8 cellular contexts compared by ENCODE assay signal in genomic region chr2:88765154-88765948, GRCh38.
DNase-seq lines count a peak whose midpoint lies in the region; ATAC-seq, FAIRE-seq and TF ChIP-seq lines count a peak whose summit lies in the region.

No MANE protein-coding gene starts in this region.

- H3K9me3 ChIP-seq in IMR-90 (ENCODE audit: control insufficient read depth, insufficient read depth, low read length) (peaks cover 3% of the 10 kb centered on the region; the same call in 1 of the 2 replicates), esophagus squamous epithelium (peaks cover 0 to 8% (median 3%) of the 10 kb centered on the region in 3 donors), pancreas (no peaks in the 10 kb centered on the region)

- no peak overlapping the region for H4K5ac ChIP-seq in IMR-90 (ENCODE audit: low read depth, low read length)

- H3K18ac ChIP-seq in IMR-90 (ENCODE audit: low read depth, low read length): no peak overlapping the region

- H3K9me1 ChIP-seq in IMR-90 (ENCODE audit: insufficient read depth, low read length): no peaks in the 10 kb centered on the region

- H2BK20ac ChIP-seq in IMR-90 (ENCODE audit: low read depth, low read length): no peak overlapping the region

- no peak overlapping the region for H2AK5ac ChIP-seq in IMR-90 (ENCODE audit: low read depth, low read length)

- H3K36me3 ChIP-seq in IMR-90 (ENCODE audit: control insufficient read depth, insufficient read depth, low read length) (no peaks in the 10 kb centered on the region), esophagus squamous epithelium (no peaks in the 10 kb centered on the region), pancreas (no peaks in the 10 kb centered on the region)

- no peak overlapping the region for H2BK120ac ChIP-seq in IMR-90 (ENCODE audit: low read depth, low read length)

- no peak overlapping the region for H3K14ac ChIP-seq in IMR-90 (replicated peaks; ENCODE audit: low read depth, low read length)

- POLR2A ChIA-PET in IMR-90 (lab: Charles Lee; ENCODE audit: unreplicated experiment): no interaction called here

- H3K4me3 ChIP-seq in IMR-90 (ENCODE audit: insufficient read depth, low read depth, low read length) (no peak overlapping the region), esophagus squamous epithelium (peak overlapping the region; percentile 3 to 58 (median 16)), pancreas (peak overlapping the region in 2 of 4 donors; percentile 0 to 33)

- H2BK5ac ChIP-seq in IMR-90 (ENCODE audit: low read depth, low read length, poor library complexity, severe bottlenecking): no peak overlapping the region

- peak overlapping the region; percentile 78 for H2AFZ ChIP-seq in IMR-90 (replicated peaks; ENCODE audit: low read length, poor library complexity)

- H3K27ac ChIP-seq in IMR-90 (ENCODE audit: insufficient read depth, low read length) (no peak overlapping the region), esophagus squamous epithelium (peak overlapping the region in 1 of 4 donors; percentile 25), pancreas (no peak overlapping the region)

- H3K23ac ChIP-seq in IMR-90 (ENCODE audit: low read depth, low read length): no peak overlapping the region

- no peak overlapping the region for H4K8ac ChIP-seq in IMR-90 (ENCODE audit: low read depth in 2 of 2, low read length in 2 of 2)

- FAIRE-seq in GM12891 (lab: Jason Lieb, UNC): peak; percentile 95
- no peak for FAIRE-seq in pancreas (lab: Jason Lieb, UNC)

- intact Hi-C loops in IMR-90 (cut with micrococcal nuclease): no loop called here
- intact Hi-C loops in esophagus squamous epithelium (cut with DNase I): no loop called here
- intact Hi-C loops in pancreas (cut with DNase I): no loop called here

- 3% methylated on average over 29 of the region's 81 CpGs; no CpG with 5 or more reads in 1 of the 2 experiments for WGBS in IMR-90 (ENCODE audit: extremely low coverage in 2 of 2, insufficient read length in 1 of 2), 2 experiments
- 0 to 6% methylated on average over 2 to 4 of the region's 81 CpGs for WGBS in esophagus squamous epithelium, 2 donors
- 3 to 6% methylated on average over 63 to 81 of the region's 81 CpGs for WGBS in pancreas, 2 donors

- no peak for TF ChIP-seq RAD21 in IMR-90 (IDR thresholded peaks at IDR 0.05; ENCODE audit: low read length)

- H4K20me1 ChIP-seq in IMR-90 (ENCODE audit: insufficient read depth, low read length): no peaks in the 10 kb centered on the region

- TF ChIP-seq POLR2A in GM12891 (IDR thresholded peaks at IDR 0.05; ENCODE audit: low read depth, low read length) (no peak), IMR-90 (IDR thresholded peaks at IDR 0.05; ENCODE audit: low read depth, low read length) (no peak), esophagus squamous epithelium (IDR thresholded peaks at IDR 0.05) (peak in 1 of 4 donors; percentile 58)

- no TSS peak for BruUV-seq in IMR-90 (replicated peaks; lab: Mats Ljungman, UMichigan)

- H2AK9ac ChIP-seq in IMR-90 (replicated peaks; ENCODE audit: low read depth, low read length, poor library complexity): no peak overlapping the region

- H3K4ac ChIP-seq in IMR-90 (ENCODE audit: low read depth, low read length): no peak overlapping the region

- ATAC-seq in IMR-90 (ENCODE audit: low read depth) (peak; percentile 60), pancreas (peak; percentile 77 to 85 (median 84)), GM21717 (IDR thresholded peaks at IDR 0.05; ENCODE audit: unreplicated experiment) (no peak)

- no peaks in the 10 kb centered on the region for H3K79me1 ChIP-seq in IMR-90 (ENCODE audit: low read depth in 1 of 2, low read length in 2 of 2)

- dilution Hi-C loops in IMR-90 (cut with HindIII; ENCODE audit: low sequenced_read_pairs, unreplicated experiment): no loop called here

- no peak overlapping the region for H3K56ac ChIP-seq in IMR-90 (ENCODE audit: extremely low read depth, insufficient read depth, low read length)

- TF ChIP-seq CTCF in IMR-90 (conservative IDR thresholded peaks at IDR 0.05; ENCODE audit: low read depth, low read length) (no peak), esophagus squamous epithelium (IDR thresholded peaks at IDR 0.05) (no peak), pancreas (IDR thresholded peaks at IDR 0.05) (no peak)

- no peak overlapping the region for H2BK15ac ChIP-seq in IMR-90 (ENCODE audit: low read depth, low read length)

- H3K27me3 ChIP-seq in IMR-90 (ENCODE audit: control insufficient read depth, insufficient read depth, low read length) (peaks cover 12% of the 10 kb centered on the region; the same call in 1 of the 2 replicates), esophagus squamous epithelium (peaks cover 0 to 48% (median 3%) of the 10 kb centered on the region in 4 donors), pancreas (peaks cover 0 to 11% (median 2%) of the 10 kb centered on the region in 4 donors)

- no peak overlapping the region for H4K91ac ChIP-seq in IMR-90 (ENCODE audit: insufficient read depth, low read depth, low read length)

- H3K9ac ChIP-seq in IMR-90 (ENCODE audit: low read depth, low read length): no peak overlapping the region

- H3K4me1 ChIP-seq in IMR-90 (ENCODE audit: control insufficient read depth, insufficient read depth, low read length) (no peaks in the 10 kb centered on the region), esophagus squamous epithelium (peaks cover 9 to 16% (median 11%) of the 10 kb centered on the region in 3 donors), pancreas (peaks cover 0 to 11% (median 0%) of the 10 kb centered on the region in 3 donors)

- in situ Hi-C loops in IMR-90 (cut with MboI; ENCODE audit: low sequenced_read_pairs): no loop called here

- CTCF ChIA-PET in IMR-90 (lab: Yijun Ruan, JAX): no interaction called here

- peak; percentile 53 for DNase-seq in GM12891 (ENCODE audit: insufficient read length, low spot score)
- peak; percentile 4 for DNase-seq in IMR-90
- peak; percentile 37 to 47 for DNase-seq in activated CD4-positive, alpha-beta T cell treated with anti-CD3 and anti-CD28 coated beads, Interleukin-2, amount 50 U/mL, for 4 hours
- DNase-seq in esophagus squamous epithelium (lab: John Stamatoyannopoulos, UW): no peak
- DNase-seq in pancreas: peak; percentile 40 to 80 (median 58)
- no peak for DNase-seq in GDM1 (lab: John Stamatoyannopoulos, UW)
- no peak for DNase-seq in SK-N-DZ (ENCODE audit: low spot score)

- H3K4me2 ChIP-seq in IMR-90 (ENCODE audit: low read depth, low read length): peak overlapping the region; percentile 71; the same call in 1 of the 2 replicates

TF ChIP-seq in GM12891, 5 proteins besides CTCF, POLR2A, EP300 and RAD21:
- TF ChIP-seq PAX5 (IDR thresholded peaks at IDR 0.05; ENCODE audit: insufficient read depth, low read length, severe bottlenecking) (no peak), TAF1 (IDR thresholded peaks at IDR 0.05; ENCODE audit: low read depth, low read length) (no peak), SPI1 (IDR thresholded peaks at IDR 0.05; ENCODE audit: low read depth, low read length) (no peak), POLR2AphosphoS5 (IDR thresholded peaks at IDR 0.05; ENCODE audit: low read depth, low read length) (no peak)

TF ChIP-seq in IMR-90, 13 proteins besides CTCF, POLR2A, EP300 and RAD21:
- TF ChIP-seq CEBPB (IDR thresholded peaks at IDR 0.05; ENCODE audit: low read depth, low read length) (no peak), SMC3 (IDR thresholded peaks at IDR 0.05; ENCODE audit: low read depth, low read length) (no peak)

Comparison
In these comparisons a context has a peak if more than half of its experiments do, and no peak if none do; other contexts are left out.
1. DNase-seq: peak in GM12891 (single experiment), IMR-90 (single experiment), activated CD4-positive, alpha-beta T cell treated with anti-CD3 and anti-CD28 coated beads, Interleukin-2, amount 50 U/mL, for 4 hours (2 of 2) and pancreas (6 of 6); none in esophagus squamous epithelium (single experiment), GDM1 (single experiment) and SK-N-DZ (single experiment).